In the genomic region with DNA sequence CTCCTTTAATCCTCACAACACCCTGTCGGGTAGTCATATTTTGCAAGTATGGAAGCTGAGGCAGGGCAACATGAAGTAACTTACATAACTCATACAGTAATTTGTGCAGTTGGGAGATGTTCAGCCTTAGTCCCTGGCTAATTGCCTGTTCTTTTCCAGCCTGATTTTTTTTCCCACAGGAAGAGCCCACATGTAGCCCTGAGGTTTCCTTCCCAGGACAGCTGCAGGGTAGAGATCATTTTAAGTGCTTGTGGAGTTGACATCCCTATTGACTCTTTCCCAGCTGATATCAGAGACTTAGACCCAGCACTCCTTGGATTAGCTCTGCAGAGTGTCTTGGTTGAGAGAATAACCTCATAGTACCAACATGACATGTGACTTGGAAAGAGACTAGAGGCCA, we compare ENCODE assay signal across 24 cellular contexts. TPM values are rescaled to one million over a fixed set of nuclear protein-coding genes. Genes with fewer than 3 reads are reported as not detected.
"Had no signal": no experiment of that assay in that cellular context is flagged by ENCODE, and none has a peak within 500 bp of the region (broad histone marks: within the 10 kb centered on the region; RNA-seq: fewer than 3 reads in every experiment).

No MANE protein-coding gene starts in this region.

- ATAC-seq: left lobe of liver; stimulated activated effector memory CD8-positive, alpha-beta T cell treated with anti-CD3 and anti-CD28 coated beads, Interleukin-12 subunit alpha, Interleukin-12 subunit beta, amount 100 ng/mL, for 72 hours had no signal

- H3K4me1 ChIP-seq: prostate gland had no signal

- H3K27me3 ChIP-seq: esophagus muscularis mucosa, right atrium auricular region, stomach had no signal

- H3K9me3 Mint-ChIP-seq: activated naive CD4-positive, alpha-beta T cell treated with anti-CD3 and anti-CD28 coated beads, Interleukin-2, amount 50 U/mL, for 24 hours; stimulated activated effector memory CD8-positive, alpha-beta T cell treated with anti-CD3 and anti-CD28 coated beads, Interleukin-12 subunit alpha, Interleukin-12 subunit beta, amount 100 ng/mL, for 72 hours had no signal

- H3K27ac ChIP-seq: esophagus muscularis mucosa, prostate gland, right atrium auricular region, stomach had no signal

- H3K4me3 ChIP-seq: esophagus muscularis mucosa, prostate gland, right atrium auricular region, smooth muscle cell, stomach had no signal

- H3K4me2 ChIP-seq: smooth muscle cell had no signal

- H3K4me3 Mint-ChIP-seq: activated naive CD4-positive, alpha-beta T cell treated with anti-CD3 and anti-CD28 coated beads, Interleukin-2, amount 50 U/mL, for 24 hours; stimulated activated effector memory CD8-positive, alpha-beta T cell treated with anti-CD3 and anti-CD28 coated beads, Interleukin-12 subunit alpha, Interleukin-12 subunit beta, amount 100 ng/mL, for 72 hours had no signal

- H3K36me3 ChIP-seq: prostate gland, right atrium auricular region had no signal

- H3K9me3 ChIP-seq: esophagus muscularis mucosa, prostate gland, right atrium auricular region, stomach had no signal

- H3K27me3 Mint-ChIP-seq: activated naive CD4-positive, alpha-beta T cell treated with anti-CD3 and anti-CD28 coated beads, Interleukin-2, amount 50 U/mL, for 24 hours had no signal

- DNase-seq: activated CD4-positive, alpha-beta T cell treated with anti-CD3 and anti-CD28 coated beads, Interleukin-2, amount 50 U/mL, for 1 hour; activated CD4-positive, CD25-positive, alpha-beta regulatory T cell treated with anti-CD3 and anti-CD28 coated beads, Interleukin-2, amount 50 U/mL, for 72 hours; activated gamma-delta T cell; effector CD8-positive, alpha-beta T cell; kidney; midbrain; stimulated activated CD4-positive, alpha-beta T cell treated with anti-CD3 and anti-CD28 coated beads, Interleukin-4, amount 100 ng/mL, for 24 hours; stomach; T-helper 1 cell; T-helper 9 cell; trophoblast cell had no signal

RNA-seq across cellular contexts. Expression of gene BTN1A1, which starts 47.5 kb away (rescaled TPM):
- total RNA-seq: bronchial epithelial cell, cerebellum, endothelial cell of umbilical vein, esophagus muscularis mucosa, left lobe of liver, lung microvascular endothelial cell, osteocyte, right atrium auricular region, smooth muscle cell, stomach, temporal lobe had no signal
- polyA plus RNA-seq: endothelial cell of umbilical vein, smooth muscle cell, stomach had no signal
